ENCODE assay signal across 10 cellular contexts in the genomic region with DNA sequence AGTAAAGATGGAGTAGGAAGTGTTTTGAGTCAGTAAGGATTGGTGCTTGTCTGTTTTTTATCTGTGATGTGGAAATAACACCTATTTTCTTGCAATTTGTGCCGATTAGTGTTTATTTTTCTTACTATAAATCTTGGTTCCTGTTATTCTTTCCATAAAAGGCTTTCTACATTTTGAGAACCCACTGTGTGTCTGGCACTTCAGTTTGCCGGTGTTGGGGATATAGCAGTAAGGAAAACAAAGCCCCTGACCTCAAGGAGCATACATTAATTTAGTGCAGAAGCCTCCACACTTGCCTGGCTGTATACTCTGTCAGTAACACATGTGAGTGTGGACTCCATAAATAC. TPM values are rescaled to one million over a fixed set of nuclear protein-coding genes. Genes with fewer than 3 reads are reported as not detected.
A peak's percentile ranks its signal among the peaks of the same experiment; 100 is the strongest.
DNase-seq lines count a peak whose midpoint lies in the region; ATAC-seq and TF ChIP-seq lines count a peak whose summit lies in the region.
"Had no signal": no experiment of that assay in that cellular context is flagged by ENCODE, and none has a peak within 500 bp of the region (broad histone marks: within the 10 kb centered on the region; RNA-seq: fewer than 3 reads in every experiment).

No MANE protein-coding gene starts in this region.

- H3K27me3 ChIP-seq in CD4-positive, alpha-beta memory T cell (ENCODE audit: insufficient read depth, low read length) = no peaks in the 10 kb centered on the region
- no peaks in the 10 kb centered on the region for H3K27me3 ChIP-seq in tibial artery

- no peak for TF ChIP-seq CTCF in GM20000 (IDR thresholded peaks at IDR 0.05; ENCODE audit: extremely low read depth, missing control alignments)
- TF ChIP-seq CTCF in tibial artery (IDR thresholded peaks at IDR 0.05) = no peak

- peak overlapping the region in 6 of 8 donors; percentile 39 to 69 (median 61) for H3K4me3 Mint-ChIP-seq in CD4-positive, alpha-beta memory T cell
- peak overlapping the region in 1 of 4 donors; percentile 87 for H3K4me3 Mint-ChIP-seq in IgD-negative memory B cell
- peak overlapping the region; percentile 40 for H3K4me3 Mint-ChIP-seq in activated T-helper 17 cell treated with anti-CD3 and anti-CD28 coated beads, Interleukin-2, amount 50 U/mL, for 72 hours
- peak overlapping the region in 7 of 8 donors; percentile 30 to 91 (median 52) for H3K4me3 Mint-ChIP-seq in naive B cell
- H3K4me3 Mint-ChIP-seq: endodermal cell had no signal

- H3K27me3 Mint-ChIP-seq in CD4-positive, alpha-beta memory T cell = no peaks in the 10 kb centered on the region
- H3K27me3 Mint-ChIP-seq in IgD-negative memory B cell = no peaks in the 10 kb centered on the region
- no peaks in the 10 kb centered on the region for H3K27me3 Mint-ChIP-seq in activated T-helper 17 cell treated with anti-CD3 and anti-CD28 coated beads, Interleukin-2, amount 50 U/mL, for 72 hours
- H3K27me3 Mint-ChIP-seq in naive B cell = no peaks in the 10 kb centered on the region

- DNase-seq in CD4-positive, alpha-beta memory T cell = no peak
- DNase-seq in naive B cell (no peak), GM20000 (ENCODE audit: low spot score) (no peak), tibial artery (no peak)
- DNase-seq: endodermal cell had no signal

- intact Hi-C loops in CD4-positive, alpha-beta memory T cell (cut with micrococcal nuclease) = loop anchor here (1.0 to 5.0 kb wide), 4 partner anchors 39 to 129 kb away; a partner anchor contains a TSS
- intact Hi-C loops in tibial artery (cut with DNase I; ENCODE audit: low total_unique reads) = no loop called here

- POLR2A ChIA-PET in CD4-positive, alpha-beta memory T cell (lab: Charles Lee; ENCODE audit: partially characterized antibody) = interaction anchor here (1.3 to 5.6 kb wide), 2 partner anchors 46 to 50 kb away, joined by 6 to 29 read pairs; a partner anchor contains a TSS

- CTCF ChIA-PET in CD4-positive, alpha-beta memory T cell (lab: Charles Lee; ENCODE audit: partially characterized antibody) = interaction anchor here (0.8 to 1.4 kb wide), 12 partner anchors 9 to 441 kb away, joined by 3 to 12 read pairs (median 4); no protein-coding TSS in a partner anchor

- peaks cover 35% of the 10 kb centered on the region for H3K36me3 ChIP-seq in CD4-positive, alpha-beta memory T cell (ENCODE audit: insufficient read depth, low read length)
- peaks cover 31 to 81% (median 41%) of the 10 kb centered on the region in 3 donors for H3K36me3 ChIP-seq in tibial artery

- H3K4me1 Mint-ChIP-seq in CD4-positive, alpha-beta memory T cell = peaks cover 32 to 66% (median 45%) of the 10 kb centered on the region in 4 donors
- H3K4me1 Mint-ChIP-seq in IgD-negative memory B cell = peaks cover 10 to 18% (median 11%) of the 10 kb centered on the region in 3 donors
- H3K4me1 Mint-ChIP-seq in activated T-helper 17 cell treated with anti-CD3 and anti-CD28 coated beads, Interleukin-2, amount 50 U/mL, for 72 hours = peaks cover 22% of the 10 kb centered on the region
- H3K4me1 Mint-ChIP-seq in naive B cell = peaks cover 30 to 36% (median 35%) of the 10 kb centered on the region in 3 donors

- H3K27ac ChIP-seq in CD4-positive, alpha-beta memory T cell (ENCODE audit: low read depth, low read length) = peak overlapping the region; percentile 2
- peak overlapping the region in 1 of 2 donors; percentile 2 for H3K27ac ChIP-seq in tibial artery

- peaks cover 44 to 67% of the 10 kb centered on the region in 2 donors for H3K36me3 Mint-ChIP-seq in CD4-positive, alpha-beta memory T cell
- H3K36me3 Mint-ChIP-seq in IgD-negative memory B cell = peaks cover 9% of the 10 kb centered on the region
- peaks cover 93% of the 10 kb centered on the region for H3K36me3 Mint-ChIP-seq in activated T-helper 17 cell treated with anti-CD3 and anti-CD28 coated beads, Interleukin-2, amount 50 U/mL, for 72 hours (ENCODE audit: low read depth)
- peaks cover 10 to 12% of the 10 kb centered on the region in 2 donors for H3K36me3 Mint-ChIP-seq in naive B cell

- no peak for ATAC-seq in activated T-helper 17 cell treated with anti-CD3 and anti-CD28 coated beads, Interleukin-2, amount 50 U/mL, for 72 hours (replicated peaks)
- no peak for ATAC-seq in naive B cell (ENCODE audit: low read depth in 2 of 2)
- no peak for ATAC-seq in GM19035 (IDR thresholded peaks at IDR 0.05; ENCODE audit: unreplicated experiment)
- no peak for ATAC-seq in HG03571 (IDR thresholded peaks at IDR 0.05; ENCODE audit: unreplicated experiment)

- peak overlapping the region; percentile 48 to 97 (median 86) for H3K27ac Mint-ChIP-seq in CD4-positive, alpha-beta memory T cell
- H3K27ac Mint-ChIP-seq in IgD-negative memory B cell (peak overlapping the region; percentile 7 to 20 (median 17)), naive B cell (peak overlapping the region; percentile 18 to 94 (median 87))
- H3K27ac Mint-ChIP-seq in activated T-helper 17 cell treated with anti-CD3 and anti-CD28 coated beads, Interleukin-2, amount 50 U/mL, for 72 hours = peak overlapping the region; percentile 8
- H3K27ac Mint-ChIP-seq: endodermal cell had no signal

- peaks cover 32% of the 10 kb centered on the region for H3K4me1 ChIP-seq in CD4-positive, alpha-beta memory T cell (ENCODE audit: insufficient read depth, low read length)
- H3K4me1 ChIP-seq in tibial artery = peaks cover 0 to 12% (median 1%) of the 10 kb centered on the region in 4 donors

- no peaks in the 10 kb centered on the region for H3K9me3 Mint-ChIP-seq in CD4-positive, alpha-beta memory T cell
- no peaks in the 10 kb centered on the region for H3K9me3 Mint-ChIP-seq in IgD-negative memory B cell
- no peaks in the 10 kb centered on the region for H3K9me3 Mint-ChIP-seq in activated T-helper 17 cell treated with anti-CD3 and anti-CD28 coated beads, Interleukin-2, amount 50 U/mL, for 72 hours
- no peaks in the 10 kb centered on the region for H3K9me3 Mint-ChIP-seq in naive B cell
- H3K9me3 Mint-ChIP-seq: endodermal cell had no signal

- no peak overlapping the region for H3K4me3 ChIP-seq in CD4-positive, alpha-beta memory T cell (ENCODE audit: low read length in 2 of 2)
- H3K4me3 ChIP-seq in tibial artery = no peak overlapping the region
- H3K4me3 ChIP-seq: thoracic aorta had no signal

- H3K9me3 ChIP-seq in CD4-positive, alpha-beta memory T cell (ENCODE audit: control insufficient read depth in 1 of 2, low read length in 2 of 2) = no peaks in the 10 kb centered on the region
- H3K9me3 ChIP-seq in tibial artery = no peaks in the 10 kb centered on the region
- H3K9me3 ChIP-seq: thoracic aorta had no signal

RNA-seq across cellular contexts. Expression of a gene that starts 35.6 kb away (rescaled TPM):
- total RNA-seq in CD4-positive, alpha-beta memory T cell = 10 to 100 TPM; 46.3 to 48.2 TPM
- 1 to 10 TPM; 3.5 to 7.5 TPM for polyA plus RNA-seq in CD4-positive, alpha-beta memory T cell
- polyA plus RNA-seq in IgD-negative memory B cell (8.6 TPM), naive B cell (ENCODE audit: low read depth in 6 of 6) (10 to 100 TPM in 2 of 6 donors, 1 to 10 TPM in 4; 2.1 to 16.9 (median 9.4) TPM)
- 10 to 100 TPM; 13.6 to 22.2 TPM for total RNA-seq in activated T-helper 17 cell treated with anti-CD3 and anti-CD28 coated beads, Interleukin-2, amount 50 U/mL, for 72 hours

RNA-seq across cellular contexts. Expression of a gene that starts 46.5 kb away (rescaled TPM):
- total RNA-seq in CD4-positive, alpha-beta memory T cell = 100 to 1,000 TPM; 158 to 168 TPM
- 100 to 1,000 TPM; 172 to 176 TPM for polyA plus RNA-seq in CD4-positive, alpha-beta memory T cell
- 154 TPM for polyA plus RNA-seq in IgD-negative memory B cell
- 100 to 1,000 TPM in 1 of 2 donors, 10 to 100 TPM in 1; 88.5 to 105 TPM for total RNA-seq in activated T-helper 17 cell treated with anti-CD3 and anti-CD28 coated beads, Interleukin-2, amount 50 U/mL, for 72 hours
- 100 to 1,000 TPM; 165 to 191 (median 176) TPM for polyA plus RNA-seq in naive B cell (ENCODE audit: low read depth in 6 of 6)

Comparison
In these comparisons a context has a peak if more than half of its experiments do, and no peak if none do; other contexts are left out.
1. H3K27ac Mint-ChIP-seq: peak in every context shown above with its lines; median percentile 87 in naive B cell; 86 in CD4-positive, alpha-beta memory T cell; 17 in IgD-negative memory B cell; 8 in activated T-helper 17 cell treated with anti-CD3 and anti-CD28 coated beads, Interleukin-2, amount 50 U/mL, for 72 hours.